ENCODE assay signal across 13 cellular contexts in genomic region chr1:225915538-225915991, GRCh38. TPM values are rescaled to one million over a fixed set of nuclear protein-coding genes. Genes with fewer than 3 reads are reported as not detected.
DNase-seq lines count a peak whose midpoint lies in the region; ATAC-seq, FAIRE-seq and TF ChIP-seq lines count a peak whose summit lies in the region.
"Had no signal": no experiment of that assay in that cellular context is flagged by ENCODE, and none has a peak within 500 bp of the region (broad histone marks: within the 10 kb centered on the region; RNA-seq: fewer than 3 reads in every experiment).

No MANE protein-coding gene starts in this region.

- no peak overlapping the region for H2BK120ac ChIP-seq in H1 (replicated peaks; ENCODE audit: low read depth, low read length)

- DNase-seq in activated naive CD8-positive, alpha-beta T cell treated with anti-CD3 and anti-CD28 coated beads, Interleukin-2, amount 10 ng/mL, durations not matched to agents 7 days and 5 days: no peak
- no peak for DNase-seq in activated naive CD8-positive, alpha-beta T cell treated with anti-CD3 and anti-CD28 coated beads, Interleukin-2, amount 50 U/mL, for 24 hours
- DNase-seq in NCI-H2227 treated with DMSO at 0.1 percent for 48 hours (lab: John Stamatoyannopoulos, UW) (peak; percentile 6), H1 (ENCODE audit: low read depth in 1 of 2, low spot score in 2 of 2) (no peak), aorta (peak; percentile 26 to 70), left colon (no peak), middle frontal gyrus (ENCODE audit: extremely low spot score, low spot score) (no peak)
- DNase-seq: activated B cell treated with CpG ODN at 0.5 μM for 24 hours; activated naive CD4-positive, alpha-beta T cell treated with anti-CD3 and anti-CD28 coated beads, Interleukin-2, amount 10 ng/mL, durations not matched to agents 7 days and 5 days; SW 1271 had no signal

- peaks cover 0 to 7% (median 1%) of the 10 kb centered on the region in 4 experiments; a peak in 2 of 7 replicates for H3K4me1 ChIP-seq in H1 (replicated peaks in 1 of 4; ENCODE audit: control insufficient read depth in 3 of 4, insufficient read depth in 4 of 4, low read length in 3 of 4)
- H3K4me1 ChIP-seq in aorta (ENCODE audit: control insufficient read depth in 1 of 2, insufficient read depth in 2 of 2, low read length in 2 of 2): no peaks in the 10 kb centered on the region

- no peaks in the 10 kb centered on the region for H3K27me3 Mint-ChIP-seq in activated naive CD8-positive, alpha-beta T cell treated with anti-CD3 and anti-CD28 coated beads, Interleukin-2, amount 10 ng/mL, durations not matched to agents 7 days and 5 days
- H3K27me3 Mint-ChIP-seq in activated naive CD8-positive, alpha-beta T cell treated with anti-CD3 and anti-CD28 coated beads, Interleukin-2, amount 50 U/mL, for 24 hours: no peaks in the 10 kb centered on the region
- H3K27me3 Mint-ChIP-seq: activated B cell treated with CpG ODN at 0.5 μM for 24 hours; activated naive CD4-positive, alpha-beta T cell treated with anti-CD3 and anti-CD28 coated beads, Interleukin-2, amount 10 ng/mL, durations not matched to agents 7 days and 5 days had no signal

- H3K23ac ChIP-seq in H1 (ENCODE audit: insufficient read length): no peak overlapping the region

- no peak for TF ChIP-seq RAD21 in H1 (IDR thresholded peaks at IDR 0.05 in 1 of 2, conservative IDR thresholded peaks at IDR 0.05 in 1 of 2; ENCODE audit: low read depth in 2 of 2, low read length in 2 of 2)

- no peak for ATAC-seq in activated naive CD8-positive, alpha-beta T cell treated with anti-CD3 and anti-CD28 coated beads, Interleukin-2, amount 10 ng/mL, durations not matched to agents 7 days and 5 days (ENCODE audit: low read depth)
- ATAC-seq in activated naive CD8-positive, alpha-beta T cell treated with anti-CD3 and anti-CD28 coated beads, Interleukin-2, amount 50 U/mL, for 24 hours: no peak
- ATAC-seq in aorta (ENCODE audit: low FRiP score) (no peak), left colon (no peak), HG03159 (IDR thresholded peaks at IDR 0.05; ENCODE audit: unreplicated experiment) (no peak)

- TF ChIP-seq CTCF in H1 (IDR thresholded peaks at IDR 0.05; ENCODE audit: control extremely low read depth in 1 of 3, insufficient read depth in 1 of 3, low read depth in 1 of 3, low read length in 3 of 3): no peak

- peaks cover 0 to 3% of the 10 kb centered on the region in 2 experiments for H4K20me1 ChIP-seq in H1 (replicated peaks in 1 of 2; ENCODE audit: control insufficient read depth in 1 of 2, insufficient read depth in 2 of 2, low read length in 2 of 2)

- H3K4me1 Mint-ChIP-seq in activated naive CD8-positive, alpha-beta T cell treated with anti-CD3 and anti-CD28 coated beads, Interleukin-2, amount 10 ng/mL, durations not matched to agents 7 days and 5 days: peaks cover 12% of the 10 kb centered on the region
- peaks cover 14% of the 10 kb centered on the region for H3K4me1 Mint-ChIP-seq in activated naive CD8-positive, alpha-beta T cell treated with anti-CD3 and anti-CD28 coated beads, Interleukin-2, amount 50 U/mL, for 24 hours

- H2BK15ac ChIP-seq in H1 (ENCODE audit: low read length): no peak overlapping the region

- no peak overlapping the region for H4K91ac ChIP-seq in H1 (replicated peaks; ENCODE audit: insufficient read length, low read length)

- no peak overlapping the region for H2AK5ac ChIP-seq in H1 (ENCODE audit: low read depth, low read length)

- H3K27me3 ChIP-seq in H1 (replicated peaks in 1 of 4; ENCODE audit: control insufficient read depth in 3 of 4, extremely low read depth in 1 of 4, insufficient read depth in 3 of 4, low read length in 3 of 4) (no peaks in the 10 kb centered on the region; a peak in 2 of 7 replicates), aorta (ENCODE audit: control insufficient read depth in 1 of 2, insufficient read depth in 2 of 2, low read length in 1 of 2) (no peaks in the 10 kb centered on the region)

- no peak overlapping the region for H2BK20ac ChIP-seq in H1 (ENCODE audit: low read length)

- peaks cover 3% of the 10 kb centered on the region; the same call in 1 of the 2 replicates for H3K79me1 ChIP-seq in H1 (ENCODE audit: low read depth, low read length)

- H3K56ac ChIP-seq in H1 (replicated peaks; ENCODE audit: insufficient read length, low read depth, low read length): no peak overlapping the region

- H3K4me2 ChIP-seq in H1 (ENCODE audit: insufficient read depth in 1 of 2, low read depth in 2 of 2, low read length in 2 of 2): no peak overlapping the region

- TF ChIP-seq POLR2A in H1 (IDR thresholded peaks at IDR 0.05; ENCODE audit: control extremely low read depth in 1 of 2, low read depth in 2 of 2, low read length in 2 of 2): no peak

- H3K18ac ChIP-seq in H1 (ENCODE audit: extremely low read depth, low read length): no peak overlapping the region

- intact Hi-C loops in aorta (cut with DNase I): no loop called here
- intact Hi-C loops in left colon (cut with DNase I, micrococcal nuclease): loop anchor here in 1 of 2 donors (10.0 kb wide), 1 partner anchor 441 kb away; no protein-coding TSS in a partner anchor

- 86% methylated on average over 7 of the region's 7 CpGs; no CpG with 5 or more reads in 1 of the 2 experiments for WGBS in H1 (ENCODE audit: extremely low coverage in 1 of 2, insufficient coverage in 1 of 2, insufficient read length in 1 of 2, insufficient replicate concordance in 2 of 2, low coverage in 1 of 2, low lambda C conversion rate in 2 of 2, missing lambda C conversion rate in 1 of 2), 2 experiments
- WGBS in aorta, 2 donors: 87% methylated on average over 7 of the region's 7 CpGs

- no peaks in the 10 kb centered on the region for H3K79me2 ChIP-seq in H1 (ENCODE audit: control insufficient read depth in 1 of 2, insufficient read depth in 2 of 2, low read length in 2 of 2)

- peaks cover 19% of the 10 kb centered on the region for H3K36me3 Mint-ChIP-seq in activated naive CD8-positive, alpha-beta T cell treated with anti-CD3 and anti-CD28 coated beads, Interleukin-2, amount 10 ng/mL, durations not matched to agents 7 days and 5 days
- peaks cover 29% of the 10 kb centered on the region for H3K36me3 Mint-ChIP-seq in activated naive CD8-positive, alpha-beta T cell treated with anti-CD3 and anti-CD28 coated beads, Interleukin-2, amount 50 U/mL, for 24 hours (ENCODE audit: low read depth)

- H2BK12ac ChIP-seq in H1 (ENCODE audit: low read depth, low read length): no peak overlapping the region

- no peak overlapping the region for H3K9ac ChIP-seq in H1 (replicated peaks in 1 of 4; ENCODE audit: extremely low read depth in 1 of 4, low read depth in 3 of 4, low read length in 3 of 4)

- no peaks in the 10 kb centered on the region for H3K23me2 ChIP-seq in H1 (ENCODE audit: low read depth, low read length)

- no peak for FAIRE-seq in H1 (lab: Jason Lieb, UNC)

- peaks cover 2 to 27% (median 9%) of the 10 kb centered on the region in 4 experiments; a peak in 5 of 8 replicates for H3K36me3 ChIP-seq in H1 (ENCODE audit: control insufficient read depth in 2 of 4, insufficient read depth in 4 of 4, low read length in 3 of 4)
- H3K36me3 ChIP-seq in aorta (ENCODE audit: control insufficient read depth in 1 of 2, insufficient read depth in 2 of 2, low read length in 1 of 2): no peaks in the 10 kb centered on the region

- H3K9me3 ChIP-seq in H1 (ENCODE audit: insufficient read depth in 2 of 2, low read depth in 1 of 2, low read length in 1 of 2) (no peaks in the 10 kb centered on the region), aorta (ENCODE audit: control insufficient read depth, low read length) (no peaks in the 10 kb centered on the region)
- H3K9me3 ChIP-seq: thoracic aorta had no signal

- H4K5ac ChIP-seq in H1 (ENCODE audit: insufficient read length, low read depth, low read length): no peak overlapping the region

- H3K4ac ChIP-seq in H1 (replicated peaks; ENCODE audit: insufficient read length, low read depth, low read length): peak overlapping the region; percentile 42

- H3K9me3 Mint-ChIP-seq in activated naive CD8-positive, alpha-beta T cell treated with anti-CD3 and anti-CD28 coated beads, Interleukin-2, amount 10 ng/mL, durations not matched to agents 7 days and 5 days: no peaks in the 10 kb centered on the region
- no peaks in the 10 kb centered on the region for H3K9me3 Mint-ChIP-seq in activated naive CD8-positive, alpha-beta T cell treated with anti-CD3 and anti-CD28 coated beads, Interleukin-2, amount 50 U/mL, for 24 hours
- H3K9me3 Mint-ChIP-seq: activated B cell treated with CpG ODN at 0.5 μM for 24 hours; activated naive CD4-positive, alpha-beta T cell treated with anti-CD3 and anti-CD28 coated beads, Interleukin-2, amount 10 ng/mL, durations not matched to agents 7 days and 5 days had no signal

- TF ChIP-seq EP300 in H1 (IDR thresholded peaks at IDR 0.05; ENCODE audit: borderline replicate concordance in 1 of 2, low read depth in 2 of 2, low read length in 2 of 2): no peak

- no peak overlapping the region for H2BK5ac ChIP-seq in H1 (ENCODE audit: low read depth, low read length)

- no peak overlapping the region for H3K4me3 Mint-ChIP-seq in activated naive CD8-positive, alpha-beta T cell treated with anti-CD3 and anti-CD28 coated beads, Interleukin-2, amount 10 ng/mL, durations not matched to agents 7 days and 5 days
- H3K4me3 Mint-ChIP-seq in activated naive CD8-positive, alpha-beta T cell treated with anti-CD3 and anti-CD28 coated beads, Interleukin-2, amount 50 U/mL, for 24 hours: no peak overlapping the region
- H3K4me3 Mint-ChIP-seq: activated B cell treated with CpG ODN at 0.5 μM for 24 hours; activated naive CD4-positive, alpha-beta T cell treated with anti-CD3 and anti-CD28 coated beads, Interleukin-2, amount 10 ng/mL, durations not matched to agents 7 days and 5 days had no signal

- POLR2A ChIA-PET in activated naive CD8-positive, alpha-beta T cell treated with anti-CD3 and anti-CD28 coated beads, Interleukin-2, amount 10 ng/mL, durations not matched to agents 7 days and 5 days (lab: Charles Lee): no interaction called here
- POLR2A ChIA-PET in H1 (lab: Charles Lee; ENCODE audit: partially characterized antibody): interaction anchor here (1.5 to 2.3 kb wide), 4 partner anchors 9 to 77 kb away, joined by 3 to 6 read pairs (median 4); partner anchors contain the start of genes PYCR2 and TMEM63A

- no peak overlapping the region for H2AFZ ChIP-seq in H1 (ENCODE audit: low read length)

- no peak overlapping the region for H3K27ac ChIP-seq in H1 (ENCODE audit: low read depth, low read length)
- no peak overlapping the region for H3K27ac ChIP-seq in aorta (ENCODE audit: low read depth in 1 of 2, low read length in 2 of 2)
- H3K27ac ChIP-seq: thoracic aorta had no signal

- H4K8ac ChIP-seq in H1 (ENCODE audit: extremely low read depth, insufficient read depth, low read length): no peak overlapping the region

- H3K4me3 ChIP-seq in H1 (ENCODE audit: extremely low read depth in 1 of 4, insufficient read depth in 2 of 4, low read depth in 3 of 4, low read length in 4 of 4) (no peak overlapping the region), aorta (ENCODE audit: low read length in 2 of 2) (no peak overlapping the region)
- H3K4me3 ChIP-seq: thoracic aorta had no signal

- H3K27ac Mint-ChIP-seq in activated naive CD8-positive, alpha-beta T cell treated with anti-CD3 and anti-CD28 coated beads, Interleukin-2, amount 10 ng/mL, durations not matched to agents 7 days and 5 days: peak overlapping the region; percentile 32
- H3K27ac Mint-ChIP-seq in activated naive CD8-positive, alpha-beta T cell treated with anti-CD3 and anti-CD28 coated beads, Interleukin-2, amount 50 U/mL, for 24 hours: no peak overlapping the region
- H3K27ac Mint-ChIP-seq: activated B cell treated with CpG ODN at 0.5 μM for 24 hours; activated naive CD4-positive, alpha-beta T cell treated with anti-CD3 and anti-CD28 coated beads, Interleukin-2, amount 10 ng/mL, durations not matched to agents 7 days and 5 days had no signal

- H3K14ac ChIP-seq in H1 (ENCODE audit: insufficient read length): no peak overlapping the region

- CTCF ChIA-PET in H1 (lab: Charles Lee; ENCODE audit: partially characterized antibody): interaction anchor here (1.4 to 2.0 kb wide), 3 partner anchors 25 to 39 kb away, joined by 3 to 5 read pairs (median 3); partner anchors contain the start of gene LEFTY2

RNA-seq across cellular contexts. Expression of gene PYCR2, which starts 8.5 kb away (rescaled TPM):
- 100 to 1,000 TPM; 118 to 125 TPM for total RNA-seq in activated naive CD8-positive, alpha-beta T cell treated with anti-CD3 and anti-CD28 coated beads, Interleukin-2, amount 10 ng/mL, durations not matched to agents 7 days and 5 days
- total RNA-seq in H1 (2021; fragmentation: NEBNext Ultra II Directional; extraction: Animal tissue kit (Norgen Biotek cat#: 25700)): 84.3 and 84.6 TPM in 2 replicates
- 79.3 and 96.6 TPM in 2 replicates for polyA plus RNA-seq in H1 (2011; rRNA removed)
- 96.5 TPM for polyA plus RNA-seq in H1 (2011; cell fraction: cytosol; rRNA removed)
- polyA plus RNA-seq in H1 (2011; cell fraction: nucleus; rRNA removed): 96.7 TPM
- polyA plus RNA-seq in H1 (2012, experiment 1 of 2): 63.1 to 84.9 TPM (median 76.1 TPM) in 4 replicates
- polyA plus RNA-seq in H1 (2012, experiment 2 of 2): 59.4 TPM
- 113 TPM for polyA plus RNA-seq in H1 (2013, experiment 1 of 2)
- 115 TPM for polyA plus RNA-seq in H1 (2013, experiment 2 of 2)
- 41.8 and 68.7 TPM in 2 replicates for polyA minus RNA-seq in H1 (2011; rRNA and poly(A)+ RNA removed)
- polyA minus RNA-seq in H1 (2011; cell fraction: cytosol; rRNA and poly(A)+ RNA removed): 22.0 TPM
- polyA minus RNA-seq in H1 (2011; cell fraction: nucleus; rRNA and poly(A)+ RNA removed): 26.9 TPM
- total RNA-seq in aorta: 10 to 100 TPM; 43.9 to 47.8 TPM
- 10 to 100 TPM; 27.0 to 63.6 TPM for polyA plus RNA-seq in aorta
- 10 to 100 TPM; 34.8 to 42.3 TPM for total RNA-seq in left colon

RNA-seq across cellular contexts. Expression of gene LEFTY2, which starts 25.5 kb away (rescaled TPM):
- total RNA-seq in activated naive CD8-positive, alpha-beta T cell treated with anti-CD3 and anti-CD28 coated beads, Interleukin-2, amount 10 ng/mL, durations not matched to agents 7 days and 5 days: not detected
- 3.2 and 4.3 TPM in 2 replicates for total RNA-seq in H1 (2021; fragmentation: NEBNext Ultra II Directional; extraction: Animal tissue kit (Norgen Biotek cat#: 25700))
- polyA plus RNA-seq in H1 (2011; rRNA removed): 2.6 and 2.9 TPM in 2 replicates
- polyA plus RNA-seq in H1 (2011; cell fraction: cytosol; rRNA removed): 3.1 TPM
- 2.5 TPM for polyA plus RNA-seq in H1 (2011; cell fraction: nucleus; rRNA removed)
- 0.94 to 1.9 TPM (median 1.4 TPM) in 4 replicates for polyA plus RNA-seq in H1 (2012, experiment 1 of 2)
- 2.2 TPM for polyA plus RNA-seq in H1 (2012, experiment 2 of 2)
- polyA plus RNA-seq in H1 (2013, experiment 1 of 2): 44.6 TPM
- polyA plus RNA-seq in H1 (2013, experiment 2 of 2): 54.0 TPM
- polyA minus RNA-seq in H1 (2011; rRNA and poly(A)+ RNA removed): 0.83 and 1.4 TPM in 2 replicates
- 0.88 TPM for polyA minus RNA-seq in H1 (2011; cell fraction: cytosol; rRNA and poly(A)+ RNA removed)
- 1.5 TPM for polyA minus RNA-seq in H1 (2011; cell fraction: nucleus; rRNA and poly(A)+ RNA removed)
- total RNA-seq in aorta: 1 to 10 TPM; 4.6 to 5.1 TPM
- 1 to 10 TPM; 5.0 to 6.0 TPM for polyA plus RNA-seq in aorta
- 10 to 100 TPM in 1 of 2 donors, under 1 TPM in 1; 0.36 to 74.3 TPM for total RNA-seq in left colon
- total RNA-seq: activated B cell treated with CpG ODN at 0.5 μM for 24 hours had no signal

RNA-seq across cellular contexts. Expression of gene LEFTY1, which starts 26.6 kb away (rescaled TPM):
- under 1 TPM in 1 of 2 experiments, not detected in 1; 0.19 TPM for total RNA-seq in activated naive CD8-positive, alpha-beta T cell treated with anti-CD3 and anti-CD28 coated beads, Interleukin-2, amount 10 ng/mL, durations not matched to agents 7 days and 5 days
- total RNA-seq in H1 (2021; fragmentation: NEBNext Ultra II Directional; extraction: Animal tissue kit (Norgen Biotek cat#: 25700)): 8.4 and 11.7 TPM in 2 replicates
- polyA plus RNA-seq in H1 (2011; rRNA removed) (4.5 and 7.3 TPM in 2 replicates), aorta (under 1 TPM; 0.25 to 0.51 TPM)
- 7.1 TPM for polyA plus RNA-seq in H1 (2011; cell fraction: cytosol; rRNA removed)
- polyA plus RNA-seq in H1 (2011; cell fraction: nucleus; rRNA removed): 8.4 TPM
- polyA plus RNA-seq in H1 (2012, experiment 1 of 2): 1.8 to 3.5 TPM (median 3.1 TPM) in 4 replicates
- polyA plus RNA-seq in H1 (2012, experiment 2 of 2): 3.5 TPM
- 112 TPM for polyA plus RNA-seq in H1 (2013, experiment 1 of 2)
- polyA plus RNA-seq in H1 (2013, experiment 2 of 2): 131 TPM
- 0.66 and 1.3 TPM in 2 replicates for polyA minus RNA-seq in H1 (2011; rRNA and poly(A)+ RNA removed)
- polyA minus RNA-seq in H1 (2011; cell fraction: cytosol; rRNA and poly(A)+ RNA removed): 3.0 TPM
- polyA minus RNA-seq in H1 (2011; cell fraction: nucleus; rRNA and poly(A)+ RNA removed): 3.1 TPM
- total RNA-seq in aorta (under 1 TPM; 0.39 to 0.63 TPM), left colon (100 to 1,000 TPM; 106 to 385 TPM)
- total RNA-seq: activated B cell treated with CpG ODN at 0.5 μM for 24 hours, pulmonary artery endothelial cell, thoracic aorta had no signal

RNA-seq across cellular contexts. Expression of gene TMEM63A, which starts 33.4 kb away (rescaled TPM):
- total RNA-seq in activated naive CD8-positive, alpha-beta T cell treated with anti-CD3 and anti-CD28 coated beads, Interleukin-2, amount 10 ng/mL, durations not matched to agents 7 days and 5 days: 100 to 1,000 TPM; 196 to 198 TPM
- 41.2 and 55.4 TPM in 2 replicates for total RNA-seq in H1 (2021; fragmentation: NEBNext Ultra II Directional; extraction: Animal tissue kit (Norgen Biotek cat#: 25700))
- 26.1 and 38.5 TPM in 2 replicates for polyA plus RNA-seq in H1 (2011; rRNA removed)
- polyA plus RNA-seq in H1 (2011; cell fraction: cytosol; rRNA removed): 28.6 TPM
- polyA plus RNA-seq in H1 (2011; cell fraction: nucleus; rRNA removed): 210 TPM
- polyA plus RNA-seq in H1 (2012, experiment 1 of 2): 25.5 to 31.0 TPM (median 28.0 TPM) in 4 replicates
- polyA plus RNA-seq in H1 (2012, experiment 2 of 2): 17.4 TPM
- 90.4 TPM for polyA plus RNA-seq in H1 (2013, experiment 1 of 2)
- polyA plus RNA-seq in H1 (2013, experiment 2 of 2): 88.5 TPM
- polyA minus RNA-seq in H1 (2011; rRNA and poly(A)+ RNA removed): 42.6 and 57.5 TPM in 2 replicates
- polyA minus RNA-seq in H1 (2011; cell fraction: cytosol; rRNA and poly(A)+ RNA removed): 21.2 TPM
- 70.6 TPM for polyA minus RNA-seq in H1 (2011; cell fraction: nucleus; rRNA and poly(A)+ RNA removed)
- 100 to 1,000 TPM in 1 of 2 donors, 10 to 100 TPM in 1; 89.3 to 118 TPM for total RNA-seq in aorta
- 10 to 100 TPM in 1 of 2 donors, 1 to 10 TPM in 1; 7.6 to 73.5 TPM for polyA plus RNA-seq in aorta
- 100 to 1,000 TPM; 108 to 196 TPM for total RNA-seq in left colon

Comparison
In these comparisons a context has a peak if more than half of its experiments do, and no peak if none do; other contexts are left out.
1. DNase-seq: peak in NCI-H2227 treated with DMSO at 0.1 percent for 48 hours (single experiment) and aorta (2 of 2); none in activated naive CD8-positive, alpha-beta T cell treated with anti-CD3 and anti-CD28 coated beads, Interleukin-2, amount 10 ng/mL, durations not matched to agents 7 days and 5 days (single experiment), activated naive CD8-positive, alpha-beta T cell treated with anti-CD3 and anti-CD28 coated beads, Interleukin-2, amount 50 U/mL, for 24 hours (single experiment), H1 (0 of 2), left colon (0 of 2) and middle frontal gyrus (single experiment).